1 cellular context compared by ENCODE assay signal in the genomic region with DNA sequence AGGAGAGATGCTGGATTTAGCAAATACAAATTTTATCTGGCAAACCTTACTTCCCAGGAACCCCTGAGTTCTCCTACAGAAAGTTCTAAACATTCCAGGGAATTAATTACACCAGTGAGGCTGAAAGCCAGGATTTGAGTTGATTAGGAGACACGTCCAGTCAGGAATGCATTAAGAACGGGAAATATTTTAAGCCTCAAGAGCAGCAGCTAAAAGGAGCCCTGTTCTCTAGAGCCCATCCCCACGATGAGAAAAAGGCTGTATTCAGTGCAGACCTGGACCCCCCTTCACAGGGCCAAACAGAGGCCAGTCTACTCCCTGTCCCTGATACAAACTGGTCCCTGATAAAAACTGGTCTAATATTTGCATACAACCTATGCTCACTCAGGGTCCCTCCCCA.
TF ChIP-seq lines count a peak whose summit lies in the region.

No MANE protein-coding gene starts in this region.

TF ChIP-seq in GM23338, 12 proteins besides CTCF, POLR2A, EP300 and RAD21 (continued from another document):
- TF ChIP-seq ZNF462 (CRISPR knock-in tag; IDR thresholded peaks at IDR 0.05), result no peak
- TF ChIP-seq EZH2 (IDR thresholded peaks at IDR 0.05; ENCODE audit: low read depth, unreplicated experiment), result no peak
